In the genomic region with DNA sequence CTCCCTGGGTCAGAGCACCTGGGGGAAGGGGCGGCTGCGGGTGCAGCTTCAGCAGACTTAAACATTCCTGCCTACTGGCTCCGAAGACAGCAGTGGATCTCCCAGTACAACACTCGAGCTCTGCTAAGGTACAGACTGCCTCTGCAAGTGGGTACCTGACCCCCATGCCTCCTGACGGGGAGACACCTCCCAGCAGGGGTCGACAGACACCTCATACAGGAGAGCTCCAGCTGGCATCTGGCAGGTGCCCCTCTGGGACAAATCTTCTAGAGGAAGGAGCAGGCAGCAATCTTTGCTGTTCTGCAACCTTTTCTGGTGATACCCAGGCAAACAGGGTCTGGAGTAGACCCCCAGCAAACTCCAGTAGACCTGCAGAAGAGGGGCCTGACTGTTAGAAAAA, we compare ENCODE assay signal across 3 cellular contexts. TPM values are rescaled to one million over a fixed set of nuclear protein-coding genes. Genes with fewer than 3 reads are reported as not detected.
"Had no signal": no experiment of that assay in that cellular context is flagged by ENCODE, and none has a peak within 500 bp of the region (broad histone marks: within the 10 kb centered on the region; RNA-seq: fewer than 3 reads in every experiment).

No MANE protein-coding gene starts in this region.

RNA-seq across cellular contexts. Expression of a gene that starts 54.5 kb away (rescaled TPM):
- total RNA-seq: GM23248, HFFc6 had no signal
- polyA plus RNA-seq: GM23248, GM23338 had no signal
